Comparison of ENCODE assay signal across 8 cellular contexts in genomic region chr7:111091623-111092370, GRCh38. TPM values are rescaled to one million over a fixed set of nuclear protein-coding genes. Genes with fewer than 3 reads are reported as not detected.
DNase-seq lines count a peak whose midpoint lies in the region; ATAC-seq and TF ChIP-seq lines count a peak whose summit lies in the region.

No MANE protein-coding gene starts in this region.

- DNase-seq in activated T-cell treated with anti-CD3 and anti-CD28 coated beads, Interleukin-2, amount 50 U/mL, for 24 hours, result no peak
- DNase-seq in activated T-cell treated with anti-CD3 and anti-CD28 coated beads for 4 hours (no peak), SK-N-SH (peak; percentile 24), left cardiac atrium (no peak), SIG-M5 treated with dmso at 0.1 percent for 504 hours (lab: John Stamatoyannopoulos, UW; ENCODE audit: unreplicated experiment) (no peak), EL (no peak)
- DNase-seq in activated CD4-positive, alpha-beta T cell treated with anti-CD3 and anti-CD28 coated beads, Interleukin-2, amount 50 U/mL, for 4 hours, result no peak

- H3K9me2 ChIP-seq in SK-N-SH, result no peaks in the 10 kb centered on the region

- peak overlapping the region; percentile 1 to 88; a peak in 3 of 4 replicates for H3K27ac ChIP-seq in SK-N-SH (ENCODE audit: low read depth in 2 of 2, low read length in 1 of 2)
- peak overlapping the region; percentile 80 for H3K27ac ChIP-seq in thymus (ENCODE audit: low read depth)

- peak in 1 of 2 experiments; percentile 18; a peak in 1 of 4 replicates for TF ChIP-seq EP300 in SK-N-SH (IDR thresholded peaks at IDR 0.05; ENCODE audit: borderline replicate concordance in 1 of 2, low read depth in 1 of 2, low read length in 1 of 2)

- peaks cover 0 to 3% of the 10 kb centered on the region in 2 experiments for H3K36me3 ChIP-seq in SK-N-SH (replicated peaks in 1 of 2; ENCODE audit: control insufficient read depth in 1 of 2, insufficient read depth in 2 of 2, low read length in 1 of 2)
- no peaks in the 10 kb centered on the region for H3K36me3 ChIP-seq in thymus (ENCODE audit: control insufficient read depth, insufficient read depth)

- H3K27me3 Mint-ChIP-seq in activated T-cell treated with anti-CD3 and anti-CD28 coated beads, Interleukin-2, amount 50 U/mL, for 24 hours, result no peaks in the 10 kb centered on the region

- no peaks in the 10 kb centered on the region for H4K20me1 ChIP-seq in SK-N-SH (ENCODE audit: insufficient read depth)

- POLR2A ChIA-PET in SK-N-SH (lab: Yijun Ruan, JAX), result interaction anchor here (0.6 to 1.8 kb wide), 6 partner anchors 11 to 670 kb away, joined by 3 to 6 read pairs (median 5); no protein-coding TSS in a partner anchor

- H3F3A ChIP-seq in SK-N-SH (replicated peaks; ENCODE audit: insufficient read depth), result peaks cover 4% of the 10 kb centered on the region

- no peak for TF ChIP-seq CTCF in SK-N-SH (IDR thresholded peaks at IDR 0.05)

- peaks cover 46% of the 10 kb centered on the region for H3K36me3 Mint-ChIP-seq in activated T-cell treated with anti-CD3 and anti-CD28 coated beads, Interleukin-2, amount 50 U/mL, for 24 hours (ENCODE audit: low read depth)

- H3K9ac ChIP-seq in SK-N-SH, result peak overlapping the region; percentile 37

- no peaks in the 10 kb centered on the region for H3K9me3 ChIP-seq in SK-N-SH
- no peaks in the 10 kb centered on the region for H3K9me3 ChIP-seq in thymus (ENCODE audit: control insufficient read depth)

- no peaks in the 10 kb centered on the region for H3K9me3 Mint-ChIP-seq in activated T-cell treated with anti-CD3 and anti-CD28 coated beads, Interleukin-2, amount 50 U/mL, for 24 hours

- peak overlapping the region; percentile 89 for H3K4me3 Mint-ChIP-seq in activated T-cell treated with anti-CD3 and anti-CD28 coated beads, Interleukin-2, amount 50 U/mL, for 24 hours

- H3K4me3 ChIP-seq in SK-N-SH (ENCODE audit: low read depth in 2 of 2, low read length in 1 of 2), result peak overlapping the region; percentile 50 to 61
- H3K4me3 ChIP-seq in thymus (ENCODE audit: low read length), result peak overlapping the region; percentile 13

- H3K27me3 ChIP-seq in SK-N-SH (ENCODE audit: insufficient read depth) (no peaks in the 10 kb centered on the region), thymus (ENCODE audit: control insufficient read depth, insufficient read depth) (no peaks in the 10 kb centered on the region)

- CTCF ChIA-PET in SK-N-SH (lab: Yijun Ruan, JAX), result interaction anchor here (0.7 to 5.2 kb wide), 13 partner anchors 7 to 1248 kb away, joined by 3 to 35 read pairs (median 3); partner anchors contain the start of gene IMMP2L

- no peak for TF ChIP-seq RAD21 in SK-N-SH (IDR thresholded peaks at IDR 0.05; ENCODE audit: low read length)

- intact Hi-C loops in left cardiac atrium (cut with DNase I), result loop anchor here (10.0 kb wide), 4 partner anchors 107 to 1247 kb away; no protein-coding TSS in a partner anchor

- peak overlapping the region; percentile 57 for H2AFZ ChIP-seq in SK-N-SH (ENCODE audit: low read depth)

- peaks cover 5 to 30% of the 10 kb centered on the region in 2 experiments; a peak in 3 of 4 replicates for H3K4me1 ChIP-seq in SK-N-SH (ENCODE audit: control insufficient read depth in 1 of 2, insufficient read depth in 2 of 2, low read depth in 1 of 2, low read length in 1 of 2)
- no peaks in the 10 kb centered on the region for H3K4me1 ChIP-seq in thymus (ENCODE audit: control insufficient read depth, insufficient read depth, low read length)

- peak overlapping the region; percentile 65 for H3K4me2 ChIP-seq in SK-N-SH

- H3K79me2 ChIP-seq in SK-N-SH (ENCODE audit: insufficient read depth), result no peaks in the 10 kb centered on the region

- H3K27ac Mint-ChIP-seq in activated T-cell treated with anti-CD3 and anti-CD28 coated beads, Interleukin-2, amount 50 U/mL, for 24 hours, result peak overlapping the region; percentile 88

- H3K4me1 Mint-ChIP-seq in activated T-cell treated with anti-CD3 and anti-CD28 coated beads, Interleukin-2, amount 50 U/mL, for 24 hours (ENCODE audit: low read depth), result peaks cover 88% of the 10 kb centered on the region

- WGBS in SK-N-SH (ENCODE audit: low lambda C conversion rate), result 26% methylated on average over 3 of the region's 3 CpGs
- 75% methylated on average over 3 of the region's 3 CpGs for WGBS in thymus

- ATAC-seq in left cardiac atrium, result peak; percentile 46 to 58

TF ChIP-seq in SK-N-SH, 30 proteins besides CTCF, POLR2A, EP300 and RAD21:
- TF ChIP-seq ZBTB33 (IDR thresholded peaks at IDR 0.05; ENCODE audit: borderline replicate concordance, low read depth) (no peak), NFIC (IDR thresholded peaks at IDR 0.05; ENCODE audit: borderline replicate concordance) (no peak), RCOR1 (IDR thresholded peaks at IDR 0.05; ENCODE audit: low read length) (peak; percentile 55; the same call in 1 of the 2 replicates), MXI1 (IDR thresholded peaks at IDR 0.05; ENCODE audit: low read depth, low read length) (0 out of 2 replicates have a peak, but pooled peaks have one; percentile 6), CHD2 (IDR thresholded peaks at IDR 0.05; ENCODE audit: low read length, partially characterized antibody) (no peak), FOXM1 (IDR thresholded peaks at IDR 0.05; ENCODE audit: low read depth) (no peak), RFX5 (IDR thresholded peaks at IDR 0.05; ENCODE audit: low read length) (0 out of 2 replicates have a peak, but pooled peaks have one; percentile 12)

RNA-seq across cellular contexts. Expression of gene LRRN3, which starts 0.9 kb away (rescaled TPM):
- 2.1 and 4.1 TPM in 2 replicates for polyA plus RNA-seq in SK-N-SH (2012; rRNA removed)
- polyA plus RNA-seq in SK-N-SH (2012; cell fraction: cytosol; rRNA removed), result 5.1 and 6.0 TPM in 2 replicates
- polyA plus RNA-seq in SK-N-SH (2012; cell fraction: nucleus; rRNA removed), result 1.3 and 2.1 TPM in 2 replicates
- 10 to 100 TPM in 1 of 2 donors, 1 to 10 TPM in 1; 9.9 to 49.9 TPM for total RNA-seq in left cardiac atrium
- polyA plus RNA-seq in thymus, result 5.4 TPM
